In genomic region chr19:15293751-15294505, GRCh38 we compare ENCODE assay signal across 10 cellular contexts. TPM values are rescaled to one million over a fixed set of nuclear protein-coding genes. Genes with fewer than 3 reads are reported as not detected.
DNase-seq lines count a peak whose midpoint lies in the region; ATAC-seq and TF ChIP-seq lines count a peak whose summit lies in the region.
"Had no signal": no experiment of that assay in that cellular context is flagged by ENCODE, and none has a peak within 500 bp of the region (broad histone marks: within the 10 kb centered on the region; RNA-seq: fewer than 3 reads in every experiment).

No MANE protein-coding gene starts in this region.

- H2AFZ ChIP-seq in Karpas-422 (ENCODE audit: low read length), result no peak overlapping the region

- H3K79me2 ChIP-seq in Karpas-422 (ENCODE audit: low read length), result peaks cover 97% of the 10 kb centered on the region

- no peak for TF ChIP-seq CTCF in BE2C (IDR thresholded peaks at IDR 0.05; ENCODE audit: low read depth, low read length)
- no peak for TF ChIP-seq CTCF in cardiac fibroblast (IDR thresholded peaks at IDR 0.05; ENCODE audit: low read depth, low read length)

- H3K27ac ChIP-seq in Karpas-422 (ENCODE audit: low read length), result peak overlapping the region; percentile 57

- POLR2A ChIA-PET in naive thymus-derived CD8-positive, alpha-beta T cell (lab: Charles Lee), result interaction anchor here (1.2 to 1.7 kb wide), 2 partner anchors 22 to 85 kb away, joined by 5 to 9 read pairs; partner anchors contain the start of gene AKAP8

- H3K4me3 ChIP-seq in BE2C (ENCODE audit: low read depth, low read length) (peak overlapping the region; percentile 5; the same call in 1 of the 2 replicates), Karpas-422 (ENCODE audit: low read length) (no peak overlapping the region), cardiac fibroblast (replicated peaks in 1 of 2; ENCODE audit: low read depth in 2 of 2, low read length in 2 of 2) (no peak overlapping the region)
- H3K4me3 ChIP-seq: body of pancreas had no signal

- H3K9me3 Mint-ChIP-seq in naive thymus-derived CD8-positive, alpha-beta T cell, result no peaks in the 10 kb centered on the region

- no peak for ATAC-seq in naive thymus-derived CD8-positive, alpha-beta T cell

- peaks cover 86% of the 10 kb centered on the region for H4K20me1 ChIP-seq in Karpas-422 (ENCODE audit: insufficient read depth, low read depth, low read length)

- H3K9me3 ChIP-seq in BE2C, result no peaks in the 10 kb centered on the region
- H3K9me3 ChIP-seq in Karpas-422 (ENCODE audit: low read length), result no peaks in the 10 kb centered on the region
- H3K9me3 ChIP-seq: body of pancreas had no signal

- H3K27me3 Mint-ChIP-seq in naive thymus-derived CD8-positive, alpha-beta T cell, result no peaks in the 10 kb centered on the region

- H3K27ac Mint-ChIP-seq in naive thymus-derived CD8-positive, alpha-beta T cell, result peak overlapping the region in 9 of 10 donors; percentile 34 to 96 (median 77)

- H3K4me2 ChIP-seq in Karpas-422 (ENCODE audit: low read depth, low read length, poor library complexity, severe bottlenecking), result peak overlapping the region; percentile 41

- H3K36me3 Mint-ChIP-seq in naive thymus-derived CD8-positive, alpha-beta T cell, result peaks cover 0 to 20% (median 1%) of the 10 kb centered on the region in 3 donors

- H3K9ac ChIP-seq in Karpas-422 (ENCODE audit: low read length), result peak overlapping the region; percentile 7; the same call in 1 of the 2 replicates

- H3K4me3 Mint-ChIP-seq in naive thymus-derived CD8-positive, alpha-beta T cell, result peak overlapping the region; percentile 50 to 85 (median 76)

- H3K4me1 Mint-ChIP-seq in naive thymus-derived CD8-positive, alpha-beta T cell, result peaks cover 62 to 100% (median 96%) of the 10 kb centered on the region in 4 donors

- peaks cover 3% of the 10 kb centered on the region; the same call in 1 of the 2 replicates for H3K36me3 ChIP-seq in BE2C
- H3K36me3 ChIP-seq in Karpas-422 (ENCODE audit: insufficient read depth, low read length), result peaks cover 18% of the 10 kb centered on the region; the same call in 1 of the 2 replicates

- H3K4me1 ChIP-seq in BE2C, result peaks cover 47% of the 10 kb centered on the region
- H3K4me1 ChIP-seq in Karpas-422 (ENCODE audit: low read length), result peaks cover 96% of the 10 kb centered on the region

- H3K27me3 ChIP-seq in BE2C (no peaks in the 10 kb centered on the region), Karpas-422 (ENCODE audit: low read length) (no peaks in the 10 kb centered on the region)
- H3K27me3 ChIP-seq: body of pancreas had no signal

- DNase-seq in BE2C (peak; percentile 49), Karpas-422 (no peak), cardiac fibroblast (ENCODE audit: low read depth in 2 of 2) (peak; percentile 65 to 76), LoVo (ENCODE audit: low spot score) (no peak), GF-D8 (lab: John Stamatoyannopoulos, UW) (no peak), occipital lobe (lab: John Stamatoyannopoulos, UW) (no peak)
- DNase-seq in naive thymus-derived CD8-positive, alpha-beta T cell, result no peak
- no peak for DNase-seq in activated effector memory CD4-positive, alpha-beta T cell treated with Interleukin-2 at 50 U/mL for 16 hours
- DNase-seq: NCI-H1930 had no signal

- no peaks in the 10 kb centered on the region for H3K9me2 ChIP-seq in Karpas-422 (replicated peaks; ENCODE audit: insufficient read depth, low read length)

RNA-seq across cellular contexts. Expression of gene BRD4, which starts 38.4 kb away (rescaled TPM):
- polyA plus RNA-seq in BE2C (2012; ENCODE audit: insufficient read depth, insufficient read length, low read depth), result 76.3 TPM
- 41.4 and 58.6 TPM in 2 replicates for total RNA-seq in Karpas-422 (2014; rRNA removed; shearing (Covaris generic); ENCODE audit: low replicate concordance)
- total RNA-seq in naive thymus-derived CD8-positive, alpha-beta T cell, result 100 to 1,000 TPM; 172 to 180 TPM
- 10 to 100 TPM; 10.6 to 37.2 (median 11.5) TPM for polyA plus RNA-seq in naive thymus-derived CD8-positive, alpha-beta T cell
- total RNA-seq in occipital lobe, result 9.5 TPM

Comparison
In these comparisons a context has a peak if more than half of its experiments do, and no peak if none do; other contexts are left out.
1. DNase-seq: peak in BE2C (single experiment) and cardiac fibroblast (2 of 2); none in Karpas-422 (single experiment), naive thymus-derived CD8-positive, alpha-beta T cell (0 of 10), LoVo (single experiment), activated effector memory CD4-positive, alpha-beta T cell treated with Interleukin-2 at 50 U/mL for 16 hours (single experiment), GF-D8 (single experiment) and occipital lobe (single experiment).